8 cellular contexts compared by ENCODE assay signal in genomic region chr16:68085259-68086071, GRCh38. TPM values are rescaled to one million over a fixed set of nuclear protein-coding genes. Genes with fewer than 3 reads are reported as not detected.
DNase-seq lines count a peak whose midpoint lies in the region; ATAC-seq and TF ChIP-seq lines count a peak whose summit lies in the region.

Gene NFATC3 (plus strand): TSS chr16:68085370. CDS start chr16:68085682, 312 bp downstream.

- DNase-seq in A172 (ENCODE audit: low spot score) (no peak), NCI-H2227 (lab: John Stamatoyannopoulos, UW; ENCODE audit: unreplicated experiment) (peak; percentile 95), chondrocyte (ENCODE audit: low spot score) (peak; percentile 98), kidney tubule cell (ENCODE audit: low spot score) (peak; percentile 97)
- DNase-seq in activated CD4-positive, alpha-beta T cell treated with anti-CD3 and anti-CD28 coated beads for 24 hours (ENCODE audit: low read depth in 2 of 2) = peak; percentile 98 to 99
- DNase-seq in stimulated activated CD4-positive, alpha-beta T cell treated with anti-CD3 and anti-CD28 coated beads, Interleukin-1b, Interleukin-23, amount 100 ng/mL, for 1 hour (ENCODE audit: low read depth in 2 of 2) = peak; percentile 97 to 99

- ATAC-seq in GM18517 (IDR thresholded peaks at IDR 0.05; ENCODE audit: unreplicated experiment) = peak; percentile 40
- peak; percentile 61 for ATAC-seq in HG03025 (IDR thresholded peaks at IDR 0.05; ENCODE audit: low FRiP score, unreplicated experiment)

- H3K27me3 Mint-ChIP-seq in chondrocyte (ENCODE audit: low read depth) = no peaks in the 10 kb centered on the region

- TF ChIP-seq CTCF in chondrocyte (IDR thresholded peaks at IDR 0.05) = peak; percentile 43

- H3K36me3 Mint-ChIP-seq in chondrocyte (ENCODE audit: low read depth) = no peaks in the 10 kb centered on the region

- H3K9me3 Mint-ChIP-seq in chondrocyte (ENCODE audit: low read depth) = no peaks in the 10 kb centered on the region

- H3K4me1 Mint-ChIP-seq in chondrocyte (ENCODE audit: low read depth) = peaks cover 39% of the 10 kb centered on the region

- H3K27ac Mint-ChIP-seq in chondrocyte (ENCODE audit: unreplicated experiment) = peak within 1 kb of the TSS; percentile 97

- H3K4me3 Mint-ChIP-seq in chondrocyte (ENCODE audit: unreplicated experiment) = peak within 1 kb of the TSS; percentile 96

RNA-seq across cellular contexts. Expression of gene NFATC3, which starts in this region (rescaled TPM):
- total RNA-seq in A172 (2014; rRNA removed; shearing (Covaris generic)) = 13.4 and 14.3 TPM in 2 replicates
- total RNA-seq in chondrocyte = 32.2 to 38.0 TPM (median 37.7 TPM) in 3 replicates
